1 cellular context compared by ENCODE assay signal in genomic region chr4:139857021-139857420, GRCh38.
A peak's percentile ranks its signal among the peaks of the same experiment; 100 is the strongest.
TF ChIP-seq lines count a peak whose summit lies in the region.

No MANE protein-coding gene starts in this region.

TF ChIP-seq in HepG2, 621 proteins besides CTCF, POLR2A, EP300 and RAD21 (continued from another document and continues in another):
- TF ChIP-seq E2F1 (CRISPR knock-in tag; IDR thresholded peaks at IDR 0.05) (no peak), RBM39 (IDR thresholded peaks at IDR 0.05; ENCODE audit: low read depth, low read length, poor library complexity, severe bottlenecking) (no peak), ZSCAN29 (CRISPR knock-in tag; conservative IDR thresholded peaks at IDR 0.05) (no peak), KDM4B (CRISPR knock-in tag; IDR thresholded peaks at IDR 0.05) (no peak), CREM (IDR thresholded peaks at IDR 0.05) (peak; percentile 52; the same call in 1 of the 2 replicates), CREM (CRISPR knock-in tag; IDR thresholded peaks at IDR 0.05) (no peak), ZNF382 (CRISPR knock-in tag; IDR thresholded peaks at IDR 0.05; ENCODE audit: borderline replicate concordance) (no peak), TEAD3 (CRISPR knock-in tag; optimal IDR thresholded peaks at IDR 0.05; ENCODE audit: borderline replicate concordance) (peak; percentile 34), BCL6 (CRISPR knock-in tag; IDR thresholded peaks at IDR 0.05) (peak; percentile 32; the same call in 1 of the 2 replicates), GPBP1L1 (CRISPR knock-in tag; IDR thresholded peaks at IDR 0.05) (no peak), ZSCAN12 (CRISPR knock-in tag; IDR thresholded peaks at IDR 0.05) (no peak), ZNF230 (CRISPR knock-in tag; IDR thresholded peaks at IDR 0.05) (no peak), SNAI1 (CRISPR knock-in tag; IDR thresholded peaks at IDR 0.05; ENCODE audit: borderline replicate concordance) (no peak), TFE3 (CRISPR knock-in tag; IDR thresholded peaks at IDR 0.05) (0 out of 2 replicates have a peak, but pooled peaks have one; percentile 32), ZNF264 (CRISPR knock-in tag; IDR thresholded peaks at IDR 0.05) (peak; percentile 71; the same call in 1 of the 2 replicates), ZNF34 (CRISPR knock-in tag; IDR thresholded peaks at IDR 0.05; ENCODE audit: borderline replicate concordance) (no peak), CEBPB (IDR thresholded peaks at IDR 0.05; ENCODE audit: borderline replicate concordance, low read depth, low read length) (no peak), ZNF768 (CRISPR knock-in tag; IDR thresholded peaks at IDR 0.05) (no peak; the same call in 1 of the 2 replicates), KLF11 (CRISPR knock-in tag; IDR thresholded peaks at IDR 0.05) (no peak), ZNF282 (IDR thresholded peaks at IDR 0.05; ENCODE audit: partially characterized antibody) (no peak), FOXP1 (IDR thresholded peaks at IDR 0.05) (no peak), FOXP1 (CRISPR knock-in tag; IDR thresholded peaks at IDR 0.05) (peak; percentile 78), TEAD2 (CRISPR knock-in tag; IDR thresholded peaks at IDR 0.05) (no peak), DPF2 (CRISPR knock-in tag; IDR thresholded peaks at IDR 0.05; ENCODE audit: borderline replicate concordance, low read depth) (peak; percentile 17; the same call in 1 of the 2 replicates), ZNF543 (CRISPR knock-in tag; IDR thresholded peaks at IDR 0.05) (no peak), ZNF609 (CRISPR knock-in tag; IDR thresholded peaks at IDR 0.05; ENCODE audit: borderline replicate concordance) (peak; percentile 61; the same call in 1 of the 2 replicates), CBX1 (IDR thresholded peaks at IDR 0.05; ENCODE audit: low read depth) (no peak), CREB1 (IDR thresholded peaks at IDR 0.05) (no peak), CREB1 (CRISPR knock-in tag; IDR thresholded peaks at IDR 0.05) (no peak), ZNF530 (CRISPR knock-in tag; IDR thresholded peaks at IDR 0.05; ENCODE audit: low read depth) (no peak), ZNF556 (CRISPR knock-in tag; IDR thresholded peaks at IDR 0.05; ENCODE audit: borderline replicate concordance) (no peak), ZUFSP (CRISPR knock-in tag; IDR thresholded peaks at IDR 0.05; ENCODE audit: borderline replicate concordance) (no peak), SALL2 (CRISPR knock-in tag; IDR thresholded peaks at IDR 0.05) (no peak), ONECUT2 (CRISPR knock-in tag; IDR thresholded peaks at IDR 0.05) (no peak), GABPA (IDR thresholded peaks at IDR 0.05; ENCODE audit: low read depth, low read length) (no peak), GABPA (CRISPR knock-in tag; IDR thresholded peaks at IDR 0.05; ENCODE audit: low read depth) (no peak; the same call in 1 of the 2 replicates), U2AF2 (IDR thresholded peaks at IDR 0.05; ENCODE audit: low read depth, low read length) (no peak), ELF3 (CRISPR knock-in tag; IDR thresholded peaks at IDR 0.05) (peak; percentile 84), ZNF496 (CRISPR knock-in tag; IDR thresholded peaks at IDR 0.05; ENCODE audit: insufficient replicate concordance) (no peak), PHF21A (CRISPR knock-in tag; IDR thresholded peaks at IDR 0.05) (no peak; the same call in 1 of the 2 replicates), ZSCAN9 (CRISPR knock-in tag; IDR thresholded peaks at IDR 0.05; ENCODE audit: borderline replicate concordance) (no peak), ZBTB21 (CRISPR knock-in tag; IDR thresholded peaks at IDR 0.05) (no peak), MTA3 (CRISPR knock-in tag; IDR thresholded peaks at IDR 0.05) (no peak), ZNF207 (IDR thresholded peaks at IDR 0.05; ENCODE audit: borderline replicate concordance) (no peak), IRF2 (CRISPR knock-in tag; IDR thresholded peaks at IDR 0.05) (0 out of 2 replicates have a peak, but pooled peaks have one; percentile 38), HOMEZ (CRISPR knock-in tag; IDR thresholded peaks at IDR 0.05; ENCODE audit: low read depth) (peak; percentile 88), SALL1 (CRISPR knock-in tag; IDR thresholded peaks at IDR 0.05) (peak; percentile 62), HOXD1 (CRISPR knock-in tag; IDR thresholded peaks at IDR 0.05) (no peak), ZNF253 (CRISPR knock-in tag; IDR thresholded peaks at IDR 0.05; ENCODE audit: borderline replicate concordance) (no peak), FIP1L1 (IDR thresholded peaks at IDR 0.05; ENCODE audit: borderline replicate concordance, insufficient read depth, low read depth, low read length) (no peak), AGO1 (IDR thresholded peaks at IDR 0.05; ENCODE audit: low read depth, low read length, poor library complexity, severe bottlenecking) (no peak), MAFF (IDR thresholded peaks at IDR 0.05; ENCODE audit: low read depth, low read length) (no peak), ZNF292 (CRISPR knock-in tag; IDR thresholded peaks at IDR 0.05; ENCODE audit: borderline replicate concordance, low read depth) (peak; percentile 86; the same call in 1 of the 2 replicates), NR1H2 (CRISPR knock-in tag; IDR thresholded peaks at IDR 0.05; ENCODE audit: borderline replicate concordance, low read depth) (no peak), NBN (conservative IDR thresholded peaks at IDR 0.05) (no peak), KDM6A (CRISPR knock-in tag; IDR thresholded peaks at IDR 0.05; ENCODE audit: low read depth) (0 out of 2 replicates have a peak, but pooled peaks have one; percentile 29), RFX3 (CRISPR knock-in tag; IDR thresholded peaks at IDR 0.05) (no peak), ZNF337 (CRISPR knock-in tag; IDR thresholded peaks at IDR 0.05; ENCODE audit: borderline replicate concordance, low read depth) (no peak), RXRA (CRISPR knock-in tag; IDR thresholded peaks at IDR 0.05) (no peak), KAT8 (CRISPR knock-in tag; IDR thresholded peaks at IDR 0.05) (no peak), TRAFD1 (CRISPR knock-in tag; IDR thresholded peaks at IDR 0.05; ENCODE audit: borderline replicate concordance) (no peak), MEIS2 (CRISPR knock-in tag; IDR thresholded peaks at IDR 0.05) (0 out of 2 replicates have a peak, but pooled peaks have one; percentile 26), ZFY (CRISPR knock-in tag; IDR thresholded peaks at IDR 0.05) (no peak), ZBTB7B (CRISPR knock-in tag; IDR thresholded peaks at IDR 0.05) (peak; percentile 23; the same call in 1 of the 2 replicates), KLF13 (CRISPR knock-in tag; IDR thresholded peaks at IDR 0.05) (no peak), PREB (CRISPR knock-in tag; IDR thresholded peaks at IDR 0.05) (no peak)
